24 cellular contexts compared by ENCODE assay signal in the genomic region with DNA sequence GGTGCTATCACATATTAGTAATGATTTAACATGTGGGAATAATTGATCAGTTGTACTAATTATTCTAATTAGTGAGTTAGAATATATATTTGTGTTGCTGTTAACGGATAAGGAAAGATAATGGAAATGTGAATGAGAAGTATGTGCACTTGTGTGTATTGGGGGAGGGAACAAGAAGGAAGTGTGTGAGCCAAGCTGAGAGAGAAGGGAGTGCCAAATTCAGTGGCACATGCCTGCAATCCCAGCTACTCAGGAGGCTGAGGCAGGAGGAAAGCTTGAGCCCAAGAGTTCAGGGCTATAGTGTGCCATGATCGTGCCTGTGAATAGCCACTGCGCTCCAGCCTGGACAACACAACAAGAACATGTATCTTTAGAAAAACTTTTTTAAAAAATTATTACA. TPM values are rescaled to one million over a fixed set of nuclear protein-coding genes. Genes with fewer than 3 reads are reported as not detected.
DNase-seq lines count a peak whose midpoint lies in the region; FAIRE-seq and TF ChIP-seq lines count a peak whose summit lies in the region.
"Had no signal": no experiment of that assay in that cellular context is flagged by ENCODE, and none has a peak within 500 bp of the region (broad histone marks: within the 10 kb centered on the region; RNA-seq: fewer than 3 reads in every experiment).

No MANE protein-coding gene starts in this region.

- H3K14ac ChIP-seq in H1 (ENCODE audit: insufficient read length) = no peak overlapping the region

- peak; percentile 17 for DNase-seq in Calu3
- no peak for DNase-seq in H1 (ENCODE audit: low read depth in 1 of 2, low spot score in 2 of 2)
- DNase-seq in nephron progenitor cell = no peak
- no peak for DNase-seq in spleen
- no peak for DNase-seq in NCI-H146 treated with DMSO at 0.1 percent for 48 hours (lab: John Stamatoyannopoulos, UW; ENCODE audit: unreplicated experiment)
- no peak for DNase-seq in dermis blood vessel endothelial cell
- no peak for DNase-seq in H4 (ENCODE audit: low spot score)
- DNase-seq: C1 segment of cervical spinal cord, DMS153, GDM1, HFFc6, MM.1S, NCI-H1092, NCI-H1436 treated with DMSO at 0.1 percent for 48 hours, NCI-H2081, NCI-H2171 treated with DMSO at 0.1 percent for 48 hours, NCI-H446, NCI-H526 treated with DMSO at 0.1 percent for 48 hours, Peyer's patch had no signal

- no peaks in the 10 kb centered on the region for H3K9me2 ChIP-seq in Loucy (replicated peaks; ENCODE audit: low read depth, low read length)

- H2BK120ac ChIP-seq in H1 (replicated peaks; ENCODE audit: low read depth, low read length) = no peak overlapping the region

- H2BK12ac ChIP-seq in H1 (ENCODE audit: low read depth, low read length) = no peak overlapping the region

- TF ChIP-seq RAD21 in H1 (IDR thresholded peaks at IDR 0.05 in 1 of 2, conservative IDR thresholded peaks at IDR 0.05 in 1 of 2; ENCODE audit: low read depth in 2 of 2, low read length in 2 of 2) = no peak

- no TSS peak for BruUV-seq in Calu3 (replicated peaks; lab: Mats Ljungman, UMichigan)

- H2AFZ ChIP-seq in Loucy (ENCODE audit: low read length) (no peak overlapping the region), H1 (ENCODE audit: low read length) (no peak overlapping the region)

- TF ChIP-seq CTCF in Calu3 (IDR thresholded peaks at IDR 0.05; ENCODE audit: unreplicated experiment) (no peak), Loucy (conservative IDR thresholded peaks at IDR 0.05; ENCODE audit: low read length) (no peak), H1 (IDR thresholded peaks at IDR 0.05; ENCODE audit: control extremely low read depth in 1 of 3, insufficient read depth in 1 of 3, low read depth in 1 of 3, low read length in 3 of 3) (no peak), nephron progenitor cell (IDR thresholded peaks at IDR 0.05) (no peak), spleen (IDR thresholded peaks at IDR 0.05 in 8 of 11, conservative IDR thresholded peaks at IDR 0.05 in 3 of 11) (no peak)

- intact Hi-C loops in Calu3 (cut with micrococcal nuclease; ENCODE audit: unreplicated experiment) = loop anchor here (10.0 kb wide), 1 partner anchor 1555 kb away; no protein-coding TSS in a partner anchor
- intact Hi-C loops in spleen (cut with DNase I; ENCODE audit: low total_unique reads) = no loop called here

- no peak overlapping the region for H3K4ac ChIP-seq in H1 (replicated peaks; ENCODE audit: insufficient read length, low read depth, low read length)

- no peak overlapping the region for H4K91ac ChIP-seq in H1 (replicated peaks; ENCODE audit: insufficient read length, low read length)

- H3K36me3 Mint-ChIP-seq in Calu3 (ENCODE audit: insufficient read depth, unreplicated experiment) = peaks cover 5% of the 10 kb centered on the region
- peaks cover 78% of the 10 kb centered on the region for H3K36me3 Mint-ChIP-seq in nephron progenitor cell (ENCODE audit: low read depth)

- H3K79me2 ChIP-seq in Loucy (ENCODE audit: insufficient read depth, low read length) (peaks cover 98% of the 10 kb centered on the region), H1 (ENCODE audit: control insufficient read depth in 1 of 2, insufficient read depth in 2 of 2, low read length in 2 of 2) (peaks cover 5 to 91% of the 10 kb centered on the region in 2 experiments)

- no peaks in the 10 kb centered on the region; the same call in 1 of the 2 replicates for H3K79me1 ChIP-seq in H1 (ENCODE audit: low read depth, low read length)

- TF ChIP-seq EP300 in H1 (IDR thresholded peaks at IDR 0.05; ENCODE audit: borderline replicate concordance in 1 of 2, low read depth in 2 of 2, low read length in 2 of 2) = no peak

- TF ChIP-seq POLR2A in H1 (IDR thresholded peaks at IDR 0.05; ENCODE audit: control extremely low read depth in 1 of 2, low read depth in 2 of 2, low read length in 2 of 2) = no peak
- TF ChIP-seq POLR2A in spleen (IDR thresholded peaks at IDR 0.05) = no peak

- H4K5ac ChIP-seq in H1 (ENCODE audit: insufficient read length, low read depth, low read length) = no peak overlapping the region

- no peaks in the 10 kb centered on the region for H3K23me2 ChIP-seq in H1 (ENCODE audit: low read depth, low read length)

- WGBS in H1 (ENCODE audit: extremely low coverage in 1 of 2, insufficient coverage in 1 of 2, insufficient read length in 1 of 2, insufficient replicate concordance in 2 of 2, low coverage in 1 of 2, low lambda C conversion rate in 2 of 2, missing lambda C conversion rate in 1 of 2), 2 experiments = 96 to 100% methylated on average over 1 to 3 of the region's 3 CpGs
- WGBS in spleen, 5 donors = 76 to 88% (median 83%) methylated on average over 3 of the region's 3 CpGs

- peak overlapping the region; percentile 37 for H3K27ac Mint-ChIP-seq in Calu3 (ENCODE audit: unreplicated experiment)
- peak overlapping the region; percentile 34 for H3K27ac Mint-ChIP-seq in nephron progenitor cell

- H3K4me1 Mint-ChIP-seq in Calu3 (ENCODE audit: low read depth, unreplicated experiment) = peaks cover 41% of the 10 kb centered on the region
- peaks cover 2% of the 10 kb centered on the region for H3K4me1 Mint-ChIP-seq in nephron progenitor cell

- peaks cover 52% of the 10 kb centered on the region for H3K4me1 ChIP-seq in Loucy (ENCODE audit: insufficient read depth, low read length, poor library complexity, severe bottlenecking)
- peaks cover 0 to 6% (median 2%) of the 10 kb centered on the region in 4 experiments; a peak in 2 of 7 replicates for H3K4me1 ChIP-seq in H1 (replicated peaks in 1 of 4; ENCODE audit: control insufficient read depth in 3 of 4, insufficient read depth in 4 of 4, low read length in 3 of 4)
- peaks cover 0 to 20% (median 0%) of the 10 kb centered on the region in 6 donors for H3K4me1 ChIP-seq in spleen
- H3K4me1 ChIP-seq: Peyer's patch had no signal

- POLR2A ChIA-PET in H1 (lab: Charles Lee; ENCODE audit: partially characterized antibody) = interaction anchor here (1.0 to 1.2 kb wide), 2 partner anchors 8 to 10 kb away, joined by 3 read pairs; no protein-coding TSS in a partner anchor

- 0 out of 2 replicates have a peak overlapping the region, but pooled peaks have one; percentile 20 for H3K18ac ChIP-seq in H1 (ENCODE audit: extremely low read depth, low read length)

- H3F3A ChIP-seq in Loucy (ENCODE audit: low read depth) = no peaks in the 10 kb centered on the region

- H3K27me3 ChIP-seq in Loucy (ENCODE audit: insufficient read depth, low read length, poor library complexity, severe bottlenecking) = no peaks in the 10 kb centered on the region
- H3K27me3 ChIP-seq in H1 (replicated peaks in 1 of 4; ENCODE audit: control insufficient read depth in 3 of 4, extremely low read depth in 1 of 4, insufficient read depth in 3 of 4, low read length in 3 of 4) = no peaks in the 10 kb centered on the region
- H3K27me3 ChIP-seq in spleen (replicated peaks in 1 of 7) = no peaks in the 10 kb centered on the region
- H3K27me3 ChIP-seq: Peyer's patch, SJSA1 had no signal

- H3K4me3 ChIP-seq in Loucy (ENCODE audit: low read length, poor library complexity, severe bottlenecking) (no peak overlapping the region), H1 (ENCODE audit: extremely low read depth in 1 of 4, insufficient read depth in 2 of 4, low read depth in 3 of 4, low read length in 4 of 4) (no peak overlapping the region), spleen (no peak overlapping the region)
- H3K4me3 ChIP-seq: A549, GM12878, Peyer's patch, SJSA1 had no signal

- H3K9me3 ChIP-seq in Loucy (ENCODE audit: insufficient read depth, low read depth, low read length) = no peaks in the 10 kb centered on the region
- no peaks in the 10 kb centered on the region for H3K9me3 ChIP-seq in H1 (ENCODE audit: insufficient read depth in 2 of 2, low read depth in 1 of 2, low read length in 1 of 2)
- H3K9me3 ChIP-seq in spleen = no peaks in the 10 kb centered on the region
- H3K9me3 ChIP-seq: A549, Peyer's patch had no signal

- H3K4me3 Mint-ChIP-seq in Calu3 (ENCODE audit: low read depth, unreplicated experiment) (no peak overlapping the region), nephron progenitor cell (no peak overlapping the region)
- H3K4me3 Mint-ChIP-seq: HFFc6 had no signal

- H3K56ac ChIP-seq in H1 (replicated peaks; ENCODE audit: insufficient read length, low read depth, low read length) = no peak overlapping the region

- H3K27ac ChIP-seq in H1 (ENCODE audit: low read depth, low read length) = no peak overlapping the region
- H3K27ac ChIP-seq in spleen = peak overlapping the region in 2 of 8 donors; percentile 24 to 32
- H3K27ac ChIP-seq: A549, Peyer's patch, SJSA1 had no signal

- H3K23ac ChIP-seq in H1 (ENCODE audit: insufficient read length) = no peak overlapping the region

- H4K8ac ChIP-seq in H1 (ENCODE audit: extremely low read depth, insufficient read depth, low read length) = no peak overlapping the region

- no peak overlapping the region for H2BK15ac ChIP-seq in H1 (ENCODE audit: low read length)

- no peak overlapping the region for H2BK5ac ChIP-seq in H1 (ENCODE audit: low read depth, low read length)

- H3K4me2 ChIP-seq in Loucy (ENCODE audit: low read depth, low read length, poor library complexity, severe bottlenecking) (peak overlapping the region; percentile 65), H1 (ENCODE audit: insufficient read depth in 1 of 2, low read depth in 2 of 2, low read length in 2 of 2) (no peak overlapping the region)
- H3K4me2 ChIP-seq: A549 had no signal

- CTCF ChIA-PET in Calu3 (lab: Charles Lee) (interaction anchor here (0.6 to 1.0 kb wide), 2 partner anchors 8 to 11 kb away, joined by 3 to 6 read pairs; no protein-coding TSS in a partner anchor), H1 (lab: Charles Lee; ENCODE audit: partially characterized antibody) (no interaction called here)

- H2AK5ac ChIP-seq in H1 (ENCODE audit: low read depth, low read length) = no peak overlapping the region

- H2BK20ac ChIP-seq in H1 (ENCODE audit: low read length) = no peak overlapping the region

- H3K9me3 Mint-ChIP-seq in Calu3 (ENCODE audit: low read depth, unreplicated experiment) (no peaks in the 10 kb centered on the region), nephron progenitor cell (peaks cover 34% of the 10 kb centered on the region)
- H3K9me3 Mint-ChIP-seq: HFFc6 had no signal

- H3K27me3 Mint-ChIP-seq in Calu3 (ENCODE audit: unreplicated experiment) (no peaks in the 10 kb centered on the region), nephron progenitor cell (ENCODE audit: low read depth, poor library complexity) (no peaks in the 10 kb centered on the region)

- H3K9ac ChIP-seq in Loucy (ENCODE audit: low read depth, low read length, poor library complexity, severe bottlenecking) = no peak overlapping the region
- H3K9ac ChIP-seq in H1 (replicated peaks in 1 of 4; ENCODE audit: extremely low read depth in 1 of 4, low read depth in 3 of 4, low read length in 3 of 4) = no peak overlapping the region

- H4K20me1 ChIP-seq in Loucy (ENCODE audit: insufficient read depth, low read length, poor library complexity, severe bottlenecking) = peaks cover 88% of the 10 kb centered on the region
- H4K20me1 ChIP-seq in H1 (replicated peaks in 1 of 2; ENCODE audit: control insufficient read depth in 1 of 2, insufficient read depth in 2 of 2, low read length in 2 of 2) = peaks cover 3 to 4% of the 10 kb centered on the region in 2 experiments

- H3K36me3 ChIP-seq in Loucy (ENCODE audit: insufficient read depth, low read length) (peaks cover 14% of the 10 kb centered on the region; the same call in 1 of the 2 replicates), H1 (ENCODE audit: control insufficient read depth in 2 of 4, insufficient read depth in 4 of 4, low read length in 3 of 4) (peaks cover 0 to 6% (median 3%) of the 10 kb centered on the region in 4 experiments; a peak in 6 of 8 replicates), spleen (peaks cover 0 to 13% (median 3%) of the 10 kb centered on the region in 6 donors)

- no peak for FAIRE-seq in H1 (lab: Jason Lieb, UNC)
- FAIRE-seq: A549, GM12878, GM18507 had no signal

RNA-seq across cellular contexts. Expression of gene BARD1, which starts 9.3 kb away (rescaled TPM):
- total RNA-seq in Calu3 (2022) (41.5 and 43.2 TPM in 2 replicates), spleen (10 to 100 TPM; 11.4 to 18.0 (median 15.1) TPM), dermis blood vessel endothelial cell (20.4 and 21.1 TPM in 2 replicates)
- 29.8 and 32.3 TPM in 2 replicates for total RNA-seq in H1 (2021; fragmentation: NEBNext Ultra II Directional; extraction: Animal tissue kit (Norgen Biotek cat#: 25700))
- polyA plus RNA-seq in H1 (2011; rRNA removed) (11.1 and 12.1 TPM in 2 replicates), spleen (1 to 10 TPM; 2.4 to 3.5 (median 3.2) TPM)
- 9.7 TPM for polyA plus RNA-seq in H1 (2011; cell fraction: cytosol; rRNA removed)
- 21.5 TPM for polyA plus RNA-seq in H1 (2011; cell fraction: nucleus; rRNA removed)
- 12.7 to 18.9 TPM (median 15.8 TPM) in 4 replicates for polyA plus RNA-seq in H1 (2012, experiment 1 of 2)
- polyA plus RNA-seq in H1 (2012, experiment 2 of 2) = 1.0 TPM
- polyA plus RNA-seq in H1 (2013, experiment 1 of 2) = 28.2 TPM
- 29.2 TPM for polyA plus RNA-seq in H1 (2013, experiment 2 of 2)
- 66.5 and 83.2 TPM in 2 replicates for polyA minus RNA-seq in H1 (2011; rRNA and poly(A)+ RNA removed)
- polyA minus RNA-seq in H1 (2011; cell fraction: cytosol; rRNA and poly(A)+ RNA removed) = 35.2 TPM
- 113 TPM for polyA minus RNA-seq in H1 (2011; cell fraction: nucleus; rRNA and poly(A)+ RNA removed)
- total RNA-seq in H4 (2014; rRNA removed; shearing (Covaris generic)) = 11.9 and 13.2 TPM in 2 replicates
